24 cellular contexts compared by ENCODE assay signal in the genomic region with DNA sequence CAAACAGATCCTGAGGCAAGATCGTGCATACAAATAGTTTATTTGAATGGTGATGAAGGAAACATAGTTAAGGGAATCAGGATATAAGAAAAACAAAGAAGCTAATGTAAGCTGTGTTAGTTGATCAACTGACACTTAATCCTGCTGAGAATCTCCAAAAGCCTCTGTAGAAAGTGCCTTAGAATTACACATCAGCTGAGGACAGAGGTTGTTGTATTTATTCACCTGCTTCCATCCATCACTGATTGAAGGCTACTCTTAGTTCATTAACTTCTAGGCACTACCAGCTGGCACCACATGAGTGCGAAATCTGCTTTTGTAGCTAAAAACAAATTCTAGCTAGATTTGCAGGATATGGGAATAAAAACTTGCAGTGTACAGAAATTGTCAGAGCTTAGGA.
"Had no signal": no experiment of that assay in that cellular context is flagged by ENCODE, and none has a peak within 500 bp of the region (broad histone marks: within the 10 kb centered on the region; RNA-seq: fewer than 3 reads in every experiment).

No MANE protein-coding gene starts in this region.

- H3K4me1 ChIP-seq: colonic mucosa, esophagus squamous epithelium, gastrocnemius medialis, lower lobe of right lung, sigmoid colon, spleen, vagina had no signal

- H3K9me3 ChIP-seq: colonic mucosa, esophagus squamous epithelium, gastrocnemius medialis, lower lobe of right lung, sigmoid colon, thoracic aorta, vagina had no signal

- H3K4me1 Mint-ChIP-seq: activated naive CD8-positive, alpha-beta T cell treated with anti-CD3 and anti-CD28 coated beads for 36 hours; immature natural killer cell; naive thymus-derived CD4-positive, alpha-beta T cell had no signal

- H3K27ac Mint-ChIP-seq: activated CD4-positive, alpha-beta memory T cell treated with anti-CD3 and anti-CD28 coated beads for 36 hours; activated naive CD8-positive, alpha-beta T cell treated with anti-CD3 and anti-CD28 coated beads for 36 hours; endodermal cell; immature natural killer cell; naive thymus-derived CD4-positive, alpha-beta T cell; type B pancreatic cell had no signal

- H3K27me3 Mint-ChIP-seq: activated CD4-positive, alpha-beta memory T cell treated with anti-CD3 and anti-CD28 coated beads for 36 hours; activated naive CD8-positive, alpha-beta T cell treated with anti-CD3 and anti-CD28 coated beads for 36 hours; naive thymus-derived CD4-positive, alpha-beta T cell; type B pancreatic cell had no signal

- H3K27ac ChIP-seq: colonic mucosa, dorsolateral prefrontal cortex, esophagus squamous epithelium, gastrocnemius medialis, lower lobe of right lung, sigmoid colon, spleen, thoracic aorta, vagina had no signal

- H3K9me3 Mint-ChIP-seq: type B pancreatic cell had no signal

- H3K36me3 Mint-ChIP-seq: activated CD4-positive, alpha-beta memory T cell treated with anti-CD3 and anti-CD28 coated beads for 36 hours; activated naive CD8-positive, alpha-beta T cell treated with anti-CD3 and anti-CD28 coated beads for 36 hours; immature natural killer cell; naive thymus-derived CD4-positive, alpha-beta T cell; type B pancreatic cell had no signal

- DNase-seq: activated CD4-positive, alpha-beta memory T cell treated with anti-CD3 and anti-CD28 coated beads for 36 hours; activated CD4-positive, alpha-beta T cell treated with anti-CD3 and anti-CD28 coated beads for 48 hours; activated CD4-positive, CD25-positive, alpha-beta regulatory T cell; activated naive CD4-positive, alpha-beta T cell treated with Interleukin-2 at 50 U/mL for 16 hours; activated naive CD8-positive, alpha-beta T cell treated with anti-CD3 and anti-CD28 coated beads for 36 hours; activated T-cell treated with anti-CD3 and anti-CD28 coated beads, Interleukin-2, amount 50 U/mL, for 48 hours; amniotic stem cell; colonic mucosa; dorsolateral prefrontal cortex; endodermal cell; esophagus squamous epithelium; gastrocnemius medialis; hippocampal formation; immature natural killer cell; lower lobe of right lung; naive thymus-derived CD4-positive, alpha-beta T cell; sigmoid colon; spleen; stimulated activated CD4-positive, alpha-beta T cell treated with anti-CD3 and anti-CD28 coated beads, Interleukin-4, amount 100 ng/mL, for 1 hour; stimulated activated naive CD4-positive, alpha-beta T cell; T1000 had no signal

- H3K36me3 ChIP-seq: colonic mucosa, esophagus squamous epithelium, gastrocnemius medialis, lower lobe of right lung, sigmoid colon, spleen, thoracic aorta, vagina had no signal

- H3K27me3 ChIP-seq: colonic mucosa, dorsolateral prefrontal cortex, esophagus squamous epithelium, gastrocnemius medialis, sigmoid colon, spleen, vagina had no signal

- H3K4me3 Mint-ChIP-seq: activated CD4-positive, alpha-beta memory T cell treated with anti-CD3 and anti-CD28 coated beads for 36 hours; activated naive CD8-positive, alpha-beta T cell treated with anti-CD3 and anti-CD28 coated beads for 36 hours; endodermal cell; immature natural killer cell; naive thymus-derived CD4-positive, alpha-beta T cell; type B pancreatic cell had no signal

- H3K4me3 ChIP-seq: colonic mucosa, dorsolateral prefrontal cortex, esophagus squamous epithelium, gastrocnemius medialis, lower lobe of right lung, sigmoid colon, spleen, thoracic aorta, vagina had no signal
